In the genomic region with DNA sequence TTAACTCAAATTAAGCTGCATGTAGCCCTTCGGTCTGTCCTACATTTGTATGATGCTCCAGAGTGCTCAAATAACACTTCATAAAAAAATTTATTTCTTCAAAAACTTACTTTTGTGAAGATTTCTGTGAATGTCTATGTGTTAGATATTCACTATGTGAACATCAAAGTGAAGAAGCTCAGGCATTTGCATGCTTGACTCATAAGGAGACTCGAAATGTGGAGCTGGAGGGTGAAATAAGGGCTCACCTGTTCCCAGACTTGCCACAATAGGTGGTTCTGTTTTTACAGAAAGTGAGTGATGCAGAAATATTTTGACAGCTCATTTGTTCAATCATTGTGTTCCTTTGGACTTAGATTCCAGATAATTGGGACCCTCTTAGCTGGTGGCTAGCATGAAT, we compare ENCODE assay signal across 7 cellular contexts. TPM values are rescaled to one million over a fixed set of nuclear protein-coding genes. Genes with fewer than 3 reads are reported as not detected.
"Had no signal": no experiment of that assay in that cellular context is flagged by ENCODE, and none has a peak within 500 bp of the region (broad histone marks: within the 10 kb centered on the region; RNA-seq: fewer than 3 reads in every experiment).

No MANE protein-coding gene starts in this region.

RNA-seq across cellular contexts. Expression of a gene that starts 16.9 kb away (rescaled TPM):
- total RNA-seq: GM23248, H4, H7, HepG2, HFFc6, LHCN-M2 had no signal
- polyA plus RNA-seq: GM23248, HepG2, IgD-negative memory B cell had no signal

RNA-seq across cellular contexts. Expression of a gene that starts 25.6 kb away (rescaled TPM):
- total RNA-seq: GM23248, H4, H7, HepG2, LHCN-M2 had no signal
- polyA plus RNA-seq: GM23248, HepG2, IgD-negative memory B cell had no signal
